In genomic region chr15:89052474-89052873, GRCh38 we compare ENCODE assay signal across 12 cellular contexts. TPM values are rescaled to one million over a fixed set of nuclear protein-coding genes. Genes with fewer than 3 reads are reported as not detected.
A peak's percentile ranks its signal among the peaks of the same experiment; 100 is the strongest.
DNase-seq lines count a peak whose midpoint lies in the region; ATAC-seq and TF ChIP-seq lines count a peak whose summit lies in the region.
"Had no signal": no experiment of that assay in that cellular context is flagged by ENCODE, and none has a peak within 500 bp of the region (broad histone marks: within the 10 kb centered on the region; RNA-seq: fewer than 3 reads in every experiment).

No MANE protein-coding gene starts in this region.

- POLR2A ChIA-PET in activated CD4-positive, alpha-beta T cell treated with anti-CD3 and anti-CD28 coated beads for 36 hours (lab: Charles Lee), result no interaction called here

- no peaks in the 10 kb centered on the region for H3F3A ChIP-seq in smooth muscle cell (ENCODE audit: low read depth)

- no peaks in the 10 kb centered on the region for H3K27me3 Mint-ChIP-seq in activated CD4-positive, alpha-beta T cell treated with anti-CD3 and anti-CD28 coated beads for 36 hours

- H3K9me3 ChIP-seq in RWPE2 (ENCODE audit: severe bottlenecking), result no peaks in the 10 kb centered on the region
- H3K9me3 ChIP-seq in smooth muscle cell (replicated peaks; ENCODE audit: low read depth), result no peaks in the 10 kb centered on the region
- no peaks in the 10 kb centered on the region for H3K9me3 ChIP-seq in effector memory CD4-positive, alpha-beta T cell (ENCODE audit: control insufficient read depth, low read length)
- H3K9me3 ChIP-seq: mucosa of descending colon, SJCRH30 had no signal

- DNase-seq in GM04503 (ENCODE audit: low read depth) (peak; percentile 97), RWPE2 (ENCODE audit: low spot score) (peak; percentile 21), fibroblast of mammary gland (ENCODE audit: low read depth) (peak; percentile 99), smooth muscle cell (lab: John Stamatoyannopoulos, UW; ENCODE audit: unreplicated experiment) (no peak), NCI-H1694 treated with DMSO at 0.1 percent for 48 hours (lab: John Stamatoyannopoulos, UW) (no peak)
- no peak for DNase-seq in activated CD4-positive, alpha-beta T cell treated with anti-CD3 and anti-CD28 coated beads for 36 hours
- no peak for DNase-seq in effector memory CD4-positive, alpha-beta T cell
- DNase-seq: activated CD4-positive, alpha-beta T cell treated with anti-CD3 and anti-CD28 coated beads, Interleukin-2, amount 50 U/mL, for 4 hours; mucosa of descending colon; stimulated activated naive CD4-positive, alpha-beta T cell had no signal

- intact Hi-C loops in activated CD4-positive, alpha-beta T cell treated with anti-CD3 and anti-CD28 coated beads for 36 hours (cut with DNase I, micrococcal nuclease), result no loop called here

- no peaks in the 10 kb centered on the region for H3K36me3 ChIP-seq in RWPE2 (ENCODE audit: low read depth)
- H3K36me3 ChIP-seq in smooth muscle cell (ENCODE audit: low read depth), result no peaks in the 10 kb centered on the region
- no peaks in the 10 kb centered on the region for H3K36me3 ChIP-seq in effector memory CD4-positive, alpha-beta T cell (ENCODE audit: control insufficient read depth, insufficient read depth, low read length)
- H3K36me3 ChIP-seq: SJCRH30 had no signal

- peaks cover 6% of the 10 kb centered on the region for H3K36me3 Mint-ChIP-seq in activated CD4-positive, alpha-beta T cell treated with anti-CD3 and anti-CD28 coated beads for 36 hours (ENCODE audit: low read depth)

- WGBS in smooth muscle cell (ENCODE audit: low lambda C conversion rate), result 32% methylated on average over 3 of the region's 3 CpGs

- peaks cover 23% of the 10 kb centered on the region for H3K4me1 Mint-ChIP-seq in activated CD4-positive, alpha-beta T cell treated with anti-CD3 and anti-CD28 coated beads for 36 hours

- H3K4me3 Mint-ChIP-seq in activated CD4-positive, alpha-beta T cell treated with anti-CD3 and anti-CD28 coated beads for 36 hours, result no peak overlapping the region

- H3K27ac ChIP-seq in RWPE2 (ENCODE audit: poor library complexity, severe bottlenecking) (no peak overlapping the region), smooth muscle cell (ENCODE audit: low read depth) (peak overlapping the region; percentile 56)
- no peak overlapping the region for H3K27ac ChIP-seq in effector memory CD4-positive, alpha-beta T cell (ENCODE audit: insufficient read depth, low read length, poor library complexity, severe bottlenecking)
- H3K27ac ChIP-seq: SJCRH30 had no signal

- H3K79me2 ChIP-seq in smooth muscle cell (ENCODE audit: low read depth), result no peaks in the 10 kb centered on the region

- CTCF ChIA-PET in activated CD4-positive, alpha-beta T cell treated with anti-CD3 and anti-CD28 coated beads for 36 hours (lab: Charles Lee), result interaction anchor here (1.2 to 3.7 kb wide), 2 partner anchors 120 to 125 kb away, joined by 3 to 16 read pairs; no protein-coding TSS in a partner anchor

- no peaks in the 10 kb centered on the region for H3K4me1 ChIP-seq in RWPE2 (ENCODE audit: insufficient read depth, poor library complexity, severe bottlenecking)
- no peaks in the 10 kb centered on the region for H3K4me1 ChIP-seq in smooth muscle cell (ENCODE audit: low read depth)
- H3K4me1 ChIP-seq in effector memory CD4-positive, alpha-beta T cell (ENCODE audit: control insufficient read depth, insufficient read depth, low read length, poor library complexity, severe bottlenecking), result peaks cover 4% of the 10 kb centered on the region
- H3K4me1 ChIP-seq: SJCRH30 had no signal

- ATAC-seq in RWPE2 (ENCODE audit: low read depth) (no peak), HG03439 (IDR thresholded peaks at IDR 0.05; ENCODE audit: unreplicated experiment) (no peak)
- no peak for ATAC-seq in activated CD4-positive, alpha-beta T cell treated with anti-CD3 and anti-CD28 coated beads for 36 hours
- ATAC-seq: mucosa of descending colon had no signal

- H3K27me3 ChIP-seq in RWPE2 (ENCODE audit: insufficient read depth, poor library complexity, severe bottlenecking) (no peaks in the 10 kb centered on the region), smooth muscle cell (ENCODE audit: low read depth) (no peaks in the 10 kb centered on the region)
- H3K27me3 ChIP-seq in effector memory CD4-positive, alpha-beta T cell (replicated peaks; ENCODE audit: control insufficient read depth, insufficient read depth, low read length, poor library complexity, severe bottlenecking), result no peaks in the 10 kb centered on the region
- H3K27me3 ChIP-seq: SJCRH30 had no signal

- no peaks in the 10 kb centered on the region for H4K20me1 ChIP-seq in smooth muscle cell (ENCODE audit: low read depth)

- no peak overlapping the region for H2AFZ ChIP-seq in smooth muscle cell (ENCODE audit: low read depth)

- TF ChIP-seq CTCF in RWPE2 (IDR thresholded peaks at IDR 0.05; ENCODE audit: poor library complexity, severe bottlenecking) (no peak), fibroblast of mammary gland (conservative IDR thresholded peaks at IDR 0.05; ENCODE audit: control insufficient read depth, insufficient read depth, low read depth, low read length) (no peak), smooth muscle cell (IDR thresholded peaks at IDR 0.05; ENCODE audit: borderline replicate concordance, insufficient read depth, poor library complexity, severe bottlenecking) (no peak)

- H3K4me2 ChIP-seq in smooth muscle cell, result peak overlapping the region; percentile 6

- H3K9me3 Mint-ChIP-seq in activated CD4-positive, alpha-beta T cell treated with anti-CD3 and anti-CD28 coated beads for 36 hours (ENCODE audit: low read depth), result peaks cover 5% of the 10 kb centered on the region

- no peak overlapping the region for H3K4me3 ChIP-seq in RWPE2 (ENCODE audit: severe bottlenecking)
- H3K4me3 ChIP-seq in fibroblast of mammary gland (ENCODE audit: control insufficient read depth, low read depth, low read length), result no peak overlapping the region
- no peak overlapping the region for H3K4me3 ChIP-seq in smooth muscle cell
- H3K4me3 ChIP-seq in effector memory CD4-positive, alpha-beta T cell (ENCODE audit: insufficient read depth, low read depth, low read length, poor library complexity, severe bottlenecking), result no peak overlapping the region
- H3K4me3 ChIP-seq: mucosa of descending colon, SJCRH30 had no signal

- H3K9ac ChIP-seq in smooth muscle cell (ENCODE audit: low read depth), result no peak overlapping the region

- H3K27ac Mint-ChIP-seq in activated CD4-positive, alpha-beta T cell treated with anti-CD3 and anti-CD28 coated beads for 36 hours, result no peak overlapping the region

RNA-seq across cellular contexts. Expression of gene ABHD2, which starts 35.8 kb away (rescaled TPM):
- total RNA-seq in smooth muscle cell, result 19.0 and 23.9 TPM in 2 replicates
- 9.4 and 12.8 TPM in 2 replicates for polyA plus RNA-seq in smooth muscle cell
- total RNA-seq in activated CD4-positive, alpha-beta T cell treated with anti-CD3 and anti-CD28 coated beads for 36 hours, result 10 to 100 TPM; 41.5 to 52.1 TPM

Comparison
In these comparisons a context has a peak if more than half of its experiments do, and no peak if none do; other contexts are left out.
1. DNase-seq: peak in GM04503 (single experiment), RWPE2 (single experiment) and fibroblast of mammary gland (single experiment); none in smooth muscle cell (single experiment), activated CD4-positive, alpha-beta T cell treated with anti-CD3 and anti-CD28 coated beads for 36 hours (single experiment), NCI-H1694 treated with DMSO at 0.1 percent for 48 hours (single experiment) and effector memory CD4-positive, alpha-beta T cell (0 of 3).